In the genomic region with DNA sequence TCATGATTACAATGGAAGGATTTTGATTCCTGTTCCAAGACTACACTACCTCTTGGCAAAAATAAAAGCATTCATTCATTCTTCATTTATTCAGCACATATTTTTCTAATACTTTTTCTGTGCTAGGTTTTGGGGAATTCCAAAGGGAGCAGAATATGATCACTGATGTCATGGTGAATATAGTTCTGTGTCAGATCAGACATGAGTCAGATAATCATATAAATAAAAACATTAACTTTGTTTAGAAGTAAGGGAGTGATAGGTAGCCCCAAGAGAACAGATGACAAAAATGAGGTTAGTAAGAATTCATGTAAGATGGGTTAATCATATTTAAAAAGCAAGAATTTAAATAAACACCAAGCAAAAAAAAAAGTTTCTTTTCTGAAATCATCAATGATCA, we compare ENCODE assay signal across 24 cellular contexts.
DNase-seq lines count a peak whose midpoint lies in the region; FAIRE-seq and TF ChIP-seq lines count a peak whose summit lies in the region.
"Had no signal": no experiment of that assay in that cellular context is flagged by ENCODE, and none has a peak within 500 bp of the region (broad histone marks: within the 10 kb centered on the region; RNA-seq: fewer than 3 reads in every experiment).

No MANE protein-coding gene starts in this region.

- no peak overlapping the region for H3K4me3 ChIP-seq in GM23248
- H3K4me3 ChIP-seq in KMS-11 (IDR thresholded peaks at IDR 0.05; ENCODE audit: insufficient read depth, low read depth, low read length), result no peak overlapping the region
- H3K4me3 ChIP-seq in bronchial epithelial cell (ENCODE audit: low read depth, low read length), result no peak overlapping the region
- H3K4me3 ChIP-seq: Peyer's patch had no signal

- H3K27me3 ChIP-seq in GM23248 (replicated peaks; ENCODE audit: insufficient read depth) (no peaks in the 10 kb centered on the region), KMS-11 (ENCODE audit: insufficient read depth, low read depth) (no peaks in the 10 kb centered on the region), bronchial epithelial cell (ENCODE audit: control insufficient read depth, insufficient read depth, low read length) (no peaks in the 10 kb centered on the region)
- H3K27me3 ChIP-seq: Peyer's patch had no signal

- H3K9me3 ChIP-seq in GM23248 (ENCODE audit: low read depth), result no peaks in the 10 kb centered on the region
- H3K9me3 ChIP-seq: Peyer's patch had no signal

- peak; percentile 34 for DNase-seq in GM23248
- peak; percentile 73 for DNase-seq in bronchial epithelial cell (ENCODE audit: low read depth)
- DNase-seq in kidney tubule cell (ENCODE audit: low spot score), result peak; percentile 23
- DNase-seq in NCI-H2081 (lab: John Stamatoyannopoulos, UW), result no peak
- DNase-seq in AG08396 (ENCODE audit: low spot score), result no peak
- DNase-seq in NCI-H1436 (lab: John Stamatoyannopoulos, UW), result no peak
- DNase-seq: ACHN; C1 segment of cervical spinal cord; CD8-positive, alpha-beta T cell; DMS153; GDM1; Kasumi-1; NCI-H1092; NCI-H146; NCI-H2029 treated with DMSO at 0.1 percent for 48 hours; NCI-H2171; NCI-H345; NCI-H524; NCI-H774; NK-92 treated with Interleukin-12 subunit alpha and Interleukin-12 subunit beta, amount 100 ng/mL, for 24 hours; Peyer's patch had no signal

- no peak for TF ChIP-seq CTCF in KMS-11 (conservative IDR thresholded peaks at IDR 0.05; ENCODE audit: low read depth, low read length)
- no peak for TF ChIP-seq CTCF in bronchial epithelial cell (IDR thresholded peaks at IDR 0.05; ENCODE audit: insufficient read depth, low read length, severe bottlenecking)

- no peaks in the 10 kb centered on the region for H3K36me3 ChIP-seq in GM23248 (ENCODE audit: low read depth)
- no peaks in the 10 kb centered on the region for H3K36me3 ChIP-seq in KMS-11 (ENCODE audit: insufficient read depth)
- H3K36me3 ChIP-seq in bronchial epithelial cell (ENCODE audit: control insufficient read depth, insufficient read depth, low read length), result no peaks in the 10 kb centered on the region
- H3K36me3 ChIP-seq: Peyer's patch had no signal

- H3K79me2 ChIP-seq in GM23248 (ENCODE audit: insufficient read depth) (no peaks in the 10 kb centered on the region), KMS-11 (ENCODE audit: insufficient read depth, low read depth) (no peaks in the 10 kb centered on the region)

- H3K27ac ChIP-seq in GM23248, result no peak overlapping the region
- no peak overlapping the region for H3K27ac ChIP-seq in KMS-11
- H3K27ac ChIP-seq: Peyer's patch had no signal

- H3K9me2 ChIP-seq in GM23248 (ENCODE audit: insufficient read depth), result no peaks in the 10 kb centered on the region

- H4K20me1 ChIP-seq in GM23248 (ENCODE audit: insufficient read depth), result no peaks in the 10 kb centered on the region
- no peaks in the 10 kb centered on the region for H4K20me1 ChIP-seq in KMS-11 (ENCODE audit: insufficient read depth)

- H3K4me1 ChIP-seq in GM23248 (ENCODE audit: insufficient read depth) (peaks cover 27% of the 10 kb centered on the region), KMS-11 (ENCODE audit: low read depth, poor library complexity, severe bottlenecking) (peaks cover 58% of the 10 kb centered on the region)
- H3K4me1 ChIP-seq: Peyer's patch had no signal

- H3K4me2 ChIP-seq in GM23248 (ENCODE audit: unreplicated experiment), result no peak overlapping the region
- peak overlapping the region; percentile 44 for H3K4me2 ChIP-seq in KMS-11

- H3F3A ChIP-seq in GM23248 (ENCODE audit: insufficient read depth), result peaks cover 29% of the 10 kb centered on the region

- no peak overlapping the region for H3K9ac ChIP-seq in GM23248
- no peak overlapping the region for H3K9ac ChIP-seq in KMS-11

- H2AFZ ChIP-seq in GM23248 (no peak overlapping the region), KMS-11 (ENCODE audit: low read depth) (no peak overlapping the region)

- no peak for FAIRE-seq in bronchial epithelial cell (lab: Jason Lieb, UNC)
- FAIRE-seq: GM18507, H1 had no signal

- in situ Hi-C loops in GM23248 (cut with MboI), result no loop called here

Comparison
In these comparisons a context has a peak if more than half of its experiments do, and no peak if none do; other contexts are left out.
1. DNase-seq: peak in GM23248 (single experiment), bronchial epithelial cell (single experiment) and kidney tubule cell (single experiment); none in NCI-H2081 (0 of 2), AG08396 (single experiment) and NCI-H1436 (single experiment).